Comparison of ENCODE assay signal across 8 cellular contexts in genomic region chr14:96390965-96391292, GRCh38. TPM values are rescaled to one million over a fixed set of nuclear protein-coding genes. Genes with fewer than 3 reads are reported as not detected.
DNase-seq lines count a peak whose midpoint lies in the region; ATAC-seq and TF ChIP-seq lines count a peak whose summit lies in the region.

No MANE protein-coding gene starts in this region.

- ATAC-seq in GM21825 (IDR thresholded peaks at IDR 0.05; ENCODE audit: unreplicated experiment), result no peak

- WGBS in liver, result 4% methylated on average over 13 of the region's 13 CpGs
- WGBS in testis, 2 donors, result 0 to 3% methylated on average over 13 of the region's 13 CpGs

- H3K9ac ChIP-seq in liver (ENCODE audit: low read depth in 1 of 2, low read length in 2 of 2), result peak overlapping the region in 1 of 2 donors; percentile 38

- peak overlapping the region; percentile 29 for H3K27ac ChIP-seq in angular gyrus (ENCODE audit: low read depth, low read length)
- H3K27ac ChIP-seq in liver (ENCODE audit: low read depth in 1 of 2, low read length in 2 of 2), result no peak overlapping the region
- no peak overlapping the region for H3K27ac ChIP-seq in testis

- intact Hi-C loops in activated CD4-positive, alpha-beta T cell treated with anti-CD3 and anti-CD28 coated beads, Interleukin-2, amount 10 ng/mL, durations not matched to agents 24 days and 14 days (cut with micrococcal nuclease), result loop anchor here (1.0 kb wide), 3 partner anchors 28 to 857 kb away; partner anchors contain the start of genes ATG2B, GSKIP and PAPOLA
- intact Hi-C loops in testis (cut with DNase I; ENCODE audit: low total_unique reads), result no loop called here

- H3K4me1 ChIP-seq in liver (ENCODE audit: control insufficient read depth in 4 of 4, insufficient read depth in 4 of 4, low read length in 3 of 4), result peaks cover 0 to 13% (median 9%) of the 10 kb centered on the region in 4 donors
- H3K4me1 ChIP-seq in testis, result peaks cover 5% of the 10 kb centered on the region

- H3K27me3 Mint-ChIP-seq in activated CD4-positive, alpha-beta T cell treated with anti-CD3 and anti-CD28 coated beads, Interleukin-2, amount 10 ng/mL, durations not matched to agents 24 days and 14 days, result peaks cover 14% of the 10 kb centered on the region

- H3K4me3 Mint-ChIP-seq in activated CD4-positive, alpha-beta T cell treated with anti-CD3 and anti-CD28 coated beads, Interleukin-2, amount 10 ng/mL, durations not matched to agents 24 days and 14 days, result peak overlapping the region; percentile 91

- no peak for TF ChIP-seq RAD21 in liver (IDR thresholded peaks at IDR 0.05)

- no peak for TF ChIP-seq CTCF in liver (IDR thresholded peaks at IDR 0.05; ENCODE audit: low read depth, low read length, missing input control)
- TF ChIP-seq CTCF in testis (IDR thresholded peaks at IDR 0.05), result no peak

- H3K4me3 ChIP-seq in liver (ENCODE audit: low read depth in 1 of 3, low read length in 3 of 3) (peak overlapping the region; percentile 69 to 87 (median 81)), testis (peak overlapping the region; percentile 65 to 75)

- peak overlapping the region; percentile 77 for H3K27ac Mint-ChIP-seq in activated CD4-positive, alpha-beta T cell treated with anti-CD3 and anti-CD28 coated beads, Interleukin-2, amount 10 ng/mL, durations not matched to agents 24 days and 14 days

- H3K4me1 Mint-ChIP-seq in activated CD4-positive, alpha-beta T cell treated with anti-CD3 and anti-CD28 coated beads, Interleukin-2, amount 10 ng/mL, durations not matched to agents 24 days and 14 days, result peaks cover 9% of the 10 kb centered on the region

- no peak for TF ChIP-seq POLR2A in testis (IDR thresholded peaks at IDR 0.05)

- H3K9me3 Mint-ChIP-seq in activated CD4-positive, alpha-beta T cell treated with anti-CD3 and anti-CD28 coated beads, Interleukin-2, amount 10 ng/mL, durations not matched to agents 24 days and 14 days, result no peaks in the 10 kb centered on the region

- H3K36me3 ChIP-seq in liver (ENCODE audit: control insufficient read depth in 4 of 4, insufficient read depth in 3 of 4, low read depth in 1 of 4, low read length in 3 of 4) (peaks cover 0 to 5% (median under 1%) of the 10 kb centered on the region in 4 donors), testis (ENCODE audit: low read depth, missing control alignments) (no peaks in the 10 kb centered on the region)

- no peaks in the 10 kb centered on the region for H3K36me3 Mint-ChIP-seq in activated CD4-positive, alpha-beta T cell treated with anti-CD3 and anti-CD28 coated beads, Interleukin-2, amount 10 ng/mL, durations not matched to agents 24 days and 14 days (ENCODE audit: low read depth)

- H3K27me3 ChIP-seq in liver (ENCODE audit: control insufficient read depth in 4 of 4, insufficient read depth in 4 of 4, low read length in 3 of 4) (no peaks in the 10 kb centered on the region), testis (no peaks in the 10 kb centered on the region)

- no peak for DNase-seq in activated CD4-positive, alpha-beta T cell treated with anti-CD3 and anti-CD28 coated beads, Interleukin-2, amount 10 ng/mL, durations not matched to agents 24 days and 14 days
- no peak for DNase-seq in activated CD4-positive, alpha-beta T cell treated with anti-CD3 and anti-CD28 coated beads for 1 hour
- DNase-seq in testis (no peak), NCI-H2171 (lab: John Stamatoyannopoulos, UW) (no peak), GM19240 (ENCODE audit: insufficient read length, low spot score) (no peak)

- H3K9me3 ChIP-seq in liver (ENCODE audit: control insufficient read depth in 4 of 4, low read length in 3 of 4), result no peaks in the 10 kb centered on the region
- no peaks in the 10 kb centered on the region for H3K9me3 ChIP-seq in testis

TF ChIP-seq in liver, 16 proteins besides CTCF, POLR2A, EP300 and RAD21:
- no peak for TF ChIP-seq YY1 (IDR thresholded peaks at IDR 0.05)
- TF ChIP-seq SP1 (IDR thresholded peaks at IDR 0.05), result no peak
- TF ChIP-seq JUND (IDR thresholded peaks at IDR 0.05), result no peak
- no peak for TF ChIP-seq FOXA2 (IDR thresholded peaks at IDR 0.05)
- TF ChIP-seq ATF3 (IDR thresholded peaks at IDR 0.05), result no peak
- no peak for TF ChIP-seq HNF4G (IDR thresholded peaks at IDR 0.05)
- TF ChIP-seq ZBTB33 (IDR thresholded peaks at IDR 0.05), result no peak
- no peak for TF ChIP-seq RXRA (IDR thresholded peaks at IDR 0.05)
- TF ChIP-seq NR2F2 (IDR thresholded peaks at IDR 0.05), result no peak
- TF ChIP-seq FOXA1 (IDR thresholded peaks at IDR 0.05), result no peak

RNA-seq across cellular contexts. Expression of gene AK7, which starts 1.0 kb away (rescaled TPM):
- total RNA-seq in activated CD4-positive, alpha-beta T cell treated with anti-CD3 and anti-CD28 coated beads, Interleukin-2, amount 10 ng/mL, durations not matched to agents 24 days and 14 days, result 0.28 TPM in 1 of 2 replicates, not detected in the other
- total RNA-seq in liver (1 to 10 TPM; 5.9 to 6.1 TPM), testis (1 to 10 TPM; 8.5 to 8.8 TPM)
- polyA plus RNA-seq in liver (1 to 10 TPM in 1 of 2 donors, under 1 TPM in 1; 0.67 to 1.1 TPM), testis (ENCODE audit: insufficient read depth, low read depth, low replicate concordance) (16.3 TPM)

RNA-seq across cellular contexts. Expression of gene GSKIP, which starts 27.6 kb away (rescaled TPM):
- 16.3 and 19.3 TPM in 2 replicates for total RNA-seq in activated CD4-positive, alpha-beta T cell treated with anti-CD3 and anti-CD28 coated beads, Interleukin-2, amount 10 ng/mL, durations not matched to agents 24 days and 14 days
- total RNA-seq in liver (10 to 100 TPM; 16.6 to 23.7 TPM), testis (10 to 100 TPM; 11.2 to 25.4 TPM)
- polyA plus RNA-seq in liver (10 to 100 TPM; 10.9 to 12.1 TPM), testis (ENCODE audit: insufficient read depth, low read depth, low replicate concordance) (68.3 TPM)

RNA-seq across cellular contexts. Expression of gene ATG2B, which starts 27.8 kb away (rescaled TPM):
- total RNA-seq in activated CD4-positive, alpha-beta T cell treated with anti-CD3 and anti-CD28 coated beads, Interleukin-2, amount 10 ng/mL, durations not matched to agents 24 days and 14 days, result 22.8 and 26.1 TPM in 2 replicates
- 10 to 100 TPM; 34.5 to 36.0 TPM for total RNA-seq in liver
- polyA plus RNA-seq in liver, result 1 to 10 TPM; 4.7 to 6.5 TPM
- 10 to 100 TPM; 42.7 to 74.9 TPM for total RNA-seq in testis
- 44.8 TPM for polyA plus RNA-seq in testis (ENCODE audit: insufficient read depth, low read depth, low replicate concordance)
